ENCODE assay signal across 19 cellular contexts in genomic region chr7:1954366-1955004, GRCh38.
"Had no signal": no experiment of that assay in that cellular context is flagged by ENCODE, and none has a peak within 500 bp of the region (broad histone marks: within the 10 kb centered on the region; RNA-seq: fewer than 3 reads in every experiment).

No MANE protein-coding gene starts in this region.

- H3K27me3 Mint-ChIP-seq: activated B cell treated with CpG ODN at 0.5 μM for 24 hours; activated naive CD8-positive, alpha-beta T cell; brain had no signal

- H3K9me3 ChIP-seq: pancreas, right atrium auricular region, transverse colon had no signal

- H3K36me3 ChIP-seq: neural progenitor cell, pancreas, right atrium auricular region, transverse colon had no signal

- ATAC-seq: pancreas had no signal

- H3K27me3 ChIP-seq: neural progenitor cell, pancreas, right atrium auricular region, transverse colon had no signal

- H3K9me3 Mint-ChIP-seq: activated B cell treated with CpG ODN at 0.5 μM for 24 hours, neural progenitor cell had no signal

- H3K4me3 Mint-ChIP-seq: activated B cell treated with CpG ODN at 0.5 μM for 24 hours; activated CD4-positive, alpha-beta T cell treated with anti-CD3 and anti-CD28 coated beads, Interleukin-2, amount 10 ng/mL, durations not matched to agents 7 days and 5 days; activated naive CD8-positive, alpha-beta T cell; brain; mesothelial cell of epicardium; neural progenitor cell; T-helper 1 cell treated with Interleukin-12 subunit alpha and Interleukin-12 subunit beta and Interleukin-4 antibody, amounts not matched to agents 30 μg/mL and 1 μg/mL, for 36 hours had no signal

- H2AFZ ChIP-seq: neural progenitor cell had no signal

- H3K4me1 Mint-ChIP-seq: brain had no signal

- H3K4me1 ChIP-seq: neural progenitor cell, pancreas had no signal

- DNase-seq: activated B cell treated with CpG ODN at 0.5 μM for 24 hours; activated CD4-positive, alpha-beta T cell treated with anti-CD3 and anti-CD28 coated beads, Interleukin-2, amount 10 ng/mL, durations not matched to agents 7 days and 5 days; activated effector memory CD4-positive, alpha-beta T cell treated with Interleukin-2 at 50 U/mL for 16 hours; activated T-cell treated with anti-CD3 and anti-CD28 coated beads, Interleukin-2, amount 50 U/mL, for 1 hour; amygdala; cerebellar nuclear complex; dermis blood vessel endothelial cell; head of caudate nucleus; stimulated activated CD4-positive, alpha-beta T cell treated with anti-CD3 and anti-CD28 coated beads, Interleukin-1b, Interleukin-23, amount 100 ng/mL, for 48 hours; stimulated activated naive CD4-positive, alpha-beta T cell; substantia nigra; transverse colon had no signal

- H3K9ac ChIP-seq: neural progenitor cell had no signal

- H3K27ac ChIP-seq: neural progenitor cell, pancreas, right atrium auricular region, transverse colon had no signal

- H3K4me3 ChIP-seq: neural progenitor cell, pancreas, right atrium auricular region, transverse colon had no signal

- H3K27ac Mint-ChIP-seq: activated B cell treated with CpG ODN at 0.5 μM for 24 hours; activated CD4-positive, alpha-beta T cell treated with anti-CD3 and anti-CD28 coated beads, Interleukin-2, amount 10 ng/mL, durations not matched to agents 7 days and 5 days; activated naive CD8-positive, alpha-beta T cell; brain; mesothelial cell of epicardium; neural progenitor cell; T-helper 1 cell treated with Interleukin-12 subunit alpha and Interleukin-12 subunit beta and Interleukin-4 antibody, amounts not matched to agents 30 μg/mL and 1 μg/mL, for 36 hours had no signal

- H3K4me2 ChIP-seq: neural progenitor cell had no signal
